Comparison of ENCODE assay signal across 20 cellular contexts in genomic region chr6:159871911-159872310, GRCh38. TPM values are rescaled to one million over a fixed set of nuclear protein-coding genes. Genes with fewer than 3 reads are reported as not detected.
DNase-seq lines count a peak whose midpoint lies in the region; ATAC-seq lines count a peak whose summit lies in the region.
"Had no signal": no experiment of that assay in that cellular context is flagged by ENCODE, and none has a peak within 500 bp of the region (broad histone marks: within the 10 kb centered on the region; RNA-seq: fewer than 3 reads in every experiment).

No MANE protein-coding gene starts in this region.

- ATAC-seq in activated CD4-positive, alpha-beta T cell treated with anti-CD3 and anti-CD28 coated beads for 36 hours, result peak; percentile 84
- peak; percentile 68 for ATAC-seq in activated T-helper 17 cell treated with anti-CD3 and anti-CD28 coated beads, Interleukin-2, amount 50 U/mL, for 72 hours (replicated peaks)
- ATAC-seq in GM18517 (IDR thresholded peaks at IDR 0.05; ENCODE audit: unreplicated experiment), result no peak
- ATAC-seq: effector memory CD8-positive, alpha-beta T cell; heart right ventricle; naive thymus-derived CD4-positive, alpha-beta T cell had no signal

- DNase-seq in activated CD4-positive, alpha-beta T cell treated with anti-CD3 and anti-CD28 coated beads for 36 hours, result peak; percentile 47
- no peak for DNase-seq in activated CD4-positive, alpha-beta T cell treated with anti-CD3 and anti-CD28 coated beads for 1 hour
- peak; percentile 7 for DNase-seq in EH (ENCODE audit: low read depth)
- DNase-seq in myocyte (ENCODE audit: low read depth), result peak; percentile 44
- no peak for DNase-seq in GM19240 (ENCODE audit: insufficient read length, low spot score)
- no peak for DNase-seq in NCI-H1694 treated with DMSO at 0.1 percent for 48 hours (lab: John Stamatoyannopoulos, UW)
- DNase-seq: activated CD4-positive, alpha-beta T cell treated with anti-CD3 and anti-CD28 coated beads, Interleukin-2, amount 10 ng/mL, durations not matched to agents 24 days and 14 days; activated effector memory CD4-positive, alpha-beta T cell treated with Interleukin-2 at 50 U/mL for 16 hours; aorta; effector memory CD8-positive, alpha-beta T cell; heart right ventricle; Kasumi-1; naive thymus-derived CD4-positive, alpha-beta T cell; NCI-H1436 treated with DMSO at 0.1 percent for 48 hours; NCI-H2227 treated with DMSO at 0.1 percent for 48 hours had no signal

- POLR2A ChIA-PET in activated CD4-positive, alpha-beta T cell treated with anti-CD3 and anti-CD28 coated beads for 36 hours (lab: Charles Lee), result no interaction called here

- no peak overlapping the region for H3K27ac Mint-ChIP-seq in activated CD4-positive, alpha-beta T cell treated with anti-CD3 and anti-CD28 coated beads for 36 hours
- no peak overlapping the region for H3K27ac Mint-ChIP-seq in activated T-helper 17 cell treated with anti-CD3 and anti-CD28 coated beads, Interleukin-2, amount 50 U/mL, for 72 hours
- H3K27ac Mint-ChIP-seq: activated CD4-positive, alpha-beta T cell treated with anti-CD3 and anti-CD28 coated beads, Interleukin-2, amount 10 ng/mL, durations not matched to agents 24 days and 14 days; effector memory CD8-positive, alpha-beta T cell had no signal

- H3K36me3 Mint-ChIP-seq in activated CD4-positive, alpha-beta T cell treated with anti-CD3 and anti-CD28 coated beads for 36 hours (ENCODE audit: low read depth), result no peaks in the 10 kb centered on the region
- H3K36me3 Mint-ChIP-seq in activated T-helper 17 cell treated with anti-CD3 and anti-CD28 coated beads, Interleukin-2, amount 50 U/mL, for 72 hours (ENCODE audit: low read depth), result no peaks in the 10 kb centered on the region
- H3K36me3 Mint-ChIP-seq: naive thymus-derived CD4-positive, alpha-beta T cell had no signal

- H3K9me3 Mint-ChIP-seq in activated CD4-positive, alpha-beta T cell treated with anti-CD3 and anti-CD28 coated beads for 36 hours (ENCODE audit: low read depth), result no peaks in the 10 kb centered on the region
- H3K9me3 Mint-ChIP-seq in activated T-helper 17 cell treated with anti-CD3 and anti-CD28 coated beads, Interleukin-2, amount 50 U/mL, for 72 hours, result peaks cover 5% of the 10 kb centered on the region
- H3K9me3 Mint-ChIP-seq: activated CD4-positive, alpha-beta T cell treated with anti-CD3 and anti-CD28 coated beads, Interleukin-2, amount 10 ng/mL, durations not matched to agents 24 days and 14 days had no signal

- CTCF ChIA-PET in activated CD4-positive, alpha-beta T cell treated with anti-CD3 and anti-CD28 coated beads for 36 hours (lab: Charles Lee), result interaction anchor here (1.2 kb wide), 1 partner anchor 617 kb away, joined by 3 read pairs; no protein-coding TSS in a partner anchor

- intact Hi-C loops in activated CD4-positive, alpha-beta T cell treated with anti-CD3 and anti-CD28 coated beads for 36 hours (cut with DNase I, micrococcal nuclease), result no loop called here

- H3K4me3 Mint-ChIP-seq in activated CD4-positive, alpha-beta T cell treated with anti-CD3 and anti-CD28 coated beads for 36 hours, result no peak overlapping the region
- no peak overlapping the region for H3K4me3 Mint-ChIP-seq in activated T-helper 17 cell treated with anti-CD3 and anti-CD28 coated beads, Interleukin-2, amount 50 U/mL, for 72 hours
- H3K4me3 Mint-ChIP-seq: activated CD4-positive, alpha-beta T cell treated with anti-CD3 and anti-CD28 coated beads, Interleukin-2, amount 10 ng/mL, durations not matched to agents 24 days and 14 days; effector memory CD8-positive, alpha-beta T cell; naive thymus-derived CD4-positive, alpha-beta T cell had no signal

- peaks cover 2% of the 10 kb centered on the region for H3K4me1 Mint-ChIP-seq in activated CD4-positive, alpha-beta T cell treated with anti-CD3 and anti-CD28 coated beads for 36 hours
- no peaks in the 10 kb centered on the region for H3K4me1 Mint-ChIP-seq in activated T-helper 17 cell treated with anti-CD3 and anti-CD28 coated beads, Interleukin-2, amount 50 U/mL, for 72 hours

- H3K27me3 Mint-ChIP-seq in activated CD4-positive, alpha-beta T cell treated with anti-CD3 and anti-CD28 coated beads for 36 hours, result no peaks in the 10 kb centered on the region
- H3K27me3 Mint-ChIP-seq in activated T-helper 17 cell treated with anti-CD3 and anti-CD28 coated beads, Interleukin-2, amount 50 U/mL, for 72 hours, result no peaks in the 10 kb centered on the region

RNA-seq across cellular contexts. Expression of gene MAS1, which starts 18.9 kb away (rescaled TPM):
- not detected for total RNA-seq in activated CD4-positive, alpha-beta T cell treated with anti-CD3 and anti-CD28 coated beads for 36 hours
- total RNA-seq in activated T-helper 17 cell treated with anti-CD3 and anti-CD28 coated beads, Interleukin-2, amount 50 U/mL, for 72 hours, result not detected
- under 0.01 TPM in 1 of 2 replicates, not detected in the other for total RNA-seq in myocyte
- polyA plus RNA-seq in myocyte (2012), result 0.03 TPM
- total RNA-seq: activated CD4-positive, alpha-beta T cell treated with anti-CD3 and anti-CD28 coated beads, Interleukin-2, amount 10 ng/mL, durations not matched to agents 24 days and 14 days; HT-29; lung microvascular endothelial cell; naive thymus-derived CD4-positive, alpha-beta T cell; tibial nerve had no signal
- polyA plus RNA-seq: aorta; heart right ventricle; naive thymus-derived CD4-positive, alpha-beta T cell had no signal

Comparison
In these comparisons a context has a peak if more than half of its experiments do, and no peak if none do; other contexts are left out.
1. DNase-seq: peak in activated CD4-positive, alpha-beta T cell treated with anti-CD3 and anti-CD28 coated beads for 36 hours (single experiment), EH (single experiment) and myocyte (single experiment); none in activated CD4-positive, alpha-beta T cell treated with anti-CD3 and anti-CD28 coated beads for 1 hour (single experiment), GM19240 (single experiment) and NCI-H1694 treated with DMSO at 0.1 percent for 48 hours (single experiment).